In the genomic region with DNA sequence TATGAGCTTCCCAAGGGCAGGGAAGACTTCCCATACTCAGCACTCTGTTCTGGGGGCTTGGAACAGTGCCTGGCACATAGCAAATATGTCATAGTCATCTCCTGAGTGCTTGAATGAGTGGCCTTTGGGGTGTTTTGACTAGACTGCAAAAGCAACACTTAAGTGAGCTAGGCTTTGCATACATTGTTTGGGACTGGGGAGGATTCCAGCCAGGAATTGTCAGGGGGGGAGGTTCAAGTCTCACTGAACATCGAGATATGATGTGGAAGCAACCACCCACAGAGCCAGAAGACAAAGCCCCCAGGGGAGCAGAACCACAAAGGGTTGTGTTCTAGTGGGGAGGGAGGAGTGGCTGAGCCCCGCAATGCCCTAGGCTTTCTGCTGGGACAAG, we compare ENCODE assay signal across 15 cellular contexts.
DNase-seq lines count a peak whose midpoint lies in the region; ATAC-seq, FAIRE-seq and TF ChIP-seq lines count a peak whose summit lies in the region.
"Had no signal": no experiment of that assay in that cellular context is flagged by ENCODE, and none has a peak within 500 bp of the region (broad histone marks: within the 10 kb centered on the region; RNA-seq: fewer than 3 reads in every experiment).

No MANE protein-coding gene starts in this region.

- no peaks in the 10 kb centered on the region for H3K36me3 ChIP-seq in GM12878 (ENCODE audit: control insufficient read depth in 2 of 2, insufficient read depth in 2 of 2, low read length in 1 of 2)
- H3K36me3 ChIP-seq in osteoblast (ENCODE audit: insufficient read depth, low read length) = no peaks in the 10 kb centered on the region

- in situ Hi-C loops in GM12878 (cut with MboI) = no loop called here

- H3K79me2 ChIP-seq in GM12878 (ENCODE audit: control insufficient read depth, insufficient read depth, low read length) (no peaks in the 10 kb centered on the region), osteoblast (ENCODE audit: insufficient read depth, low read length) (no peaks in the 10 kb centered on the region)

- no peak for TF ChIP-seq RAD21 in GM12878 (IDR thresholded peaks at IDR 0.05; ENCODE audit: insufficient read depth, low read depth, low read length)

- no peak for TF ChIP-seq POLR2A in GM12878 (IDR thresholded peaks at IDR 0.05; ENCODE audit: low read depth, low read length)

- RAD21 ChIA-PET in GM12878 (lab: Charles Lee; ENCODE audit: unreplicated experiment) = no interaction called here

- H3K4me3 ChIP-seq in GM12878 (no peak overlapping the region), osteoblast (ENCODE audit: insufficient read depth, low read length) (no peak overlapping the region)

- POLR2A ChIA-PET in GM12878 (lab: Charles Lee) = no interaction called here

- no peak for FAIRE-seq in GM12878 (lab: Jason Lieb, UNC)
- no peak for FAIRE-seq in RCC 7860 (lab: Jason Lieb, UNC)
- FAIRE-seq: D721Med, frontal cortex had no signal

- H3K27me3 ChIP-seq in GM12878 (replicated peaks in 1 of 2; ENCODE audit: control insufficient read depth in 2 of 2, insufficient read depth in 2 of 2, low read length in 1 of 2) (no peaks in the 10 kb centered on the region; a peak in 1 of 4 replicates), osteoblast (ENCODE audit: insufficient read depth, low read length) (peaks cover 15% of the 10 kb centered on the region)

- SMC1A ChIA-PET in GM12878 (lab: Charles Lee; ENCODE audit: uncharacterized antibody, unreplicated experiment) = interaction anchor here (1.2 to 6.6 kb wide), 2 partner anchors 13 to 15 kb away, joined by 4 to 56 read pairs; no protein-coding TSS in a partner anchor

- no peak for TF ChIP-seq EP300 in GM12878 (IDR thresholded peaks at IDR 0.05; ENCODE audit: borderline replicate concordance in 1 of 2, control insufficient read depth in 1 of 2, low read depth in 2 of 2, low read length in 2 of 2)

- DNase-seq in SHP77 (lab: John Stamatoyannopoulos, UW) (peak; percentile 23 to 25), SHP77 treated with DMSO at 0.1 percent for 48 hours (lab: John Stamatoyannopoulos, UW) (no peak), NCI-H2107 (lab: John Stamatoyannopoulos, UW) (peak; percentile 11), GM12878 (ENCODE audit: low read depth, low spot score) (no peak), osteoblast (ENCODE audit: insufficient read length, low spot score, missing footprints) (peak; percentile 52), RCC 7860 (ENCODE audit: low spot score) (no peak), middle frontal gyrus (ENCODE audit: extremely low spot score, low spot score) (no peak)
- DNase-seq: ACHN, activated B cell treated with CpG ODN at 0.5 μM for 24 hours, Karpas-422, SW 1271 had no signal

- intact Hi-C loops in GM12878 (cut with micrococcal nuclease; ENCODE audit: unreplicated experiment) = no loop called here

- peaks cover 20% of the 10 kb centered on the region for H3K4me1 ChIP-seq in GM12878 (ENCODE audit: control insufficient read depth, insufficient read depth, low read length)
- peaks cover 15% of the 10 kb centered on the region for H3K4me1 ChIP-seq in osteoblast (ENCODE audit: insufficient read depth, low read length)

- CTCF ChIA-PET in GM12878 (lab: Yijun Ruan, JAX) = interaction anchor here (1.5 to 10.5 kb wide), 2 partner anchors 15 to 51 kb away, joined by 5 to 70 read pairs; no protein-coding TSS in a partner anchor

- H4K20me1 ChIP-seq in GM12878 (ENCODE audit: control insufficient read depth, insufficient read depth) = no peaks in the 10 kb centered on the region
- H4K20me1 ChIP-seq in osteoblast (ENCODE audit: insufficient read depth, low read length) = no peaks in the 10 kb centered on the region

- H2AFZ ChIP-seq in GM12878 (ENCODE audit: control insufficient read depth, low read depth, low read length) (no peak overlapping the region), osteoblast (ENCODE audit: low read length) (no peak overlapping the region)

- no TSS peak for BruUV-seq in GM12878 (replicated peaks; lab: Mats Ljungman, UMichigan)

- ATAC-seq in GM12878 = no peak
- no peak for ATAC-seq in HG03378 (IDR thresholded peaks at IDR 0.05; ENCODE audit: unreplicated experiment)
- ATAC-seq: stimulated activated memory B cell treated with anti-CD40 and anti-IgM and Interleukin-4, amounts not matched to agents 10 μg/mL and 1 μg/mL and 100 μg/mL, for 72 hours had no signal

- TF ChIP-seq CTCF in GM12878 (IDR thresholded peaks at IDR 0.05 in 2 of 3, conservative IDR thresholded peaks at IDR 0.05 in 1 of 3; ENCODE audit: control insufficient read depth in 2 of 3, extremely low read depth in 1 of 3, insufficient read depth in 1 of 3, low read depth in 3 of 3, low read length in 3 of 3) (no peak), osteoblast (IDR thresholded peaks at IDR 0.05; ENCODE audit: extremely low read depth, low read depth, low read length) (no peak)

- H3K27ac ChIP-seq in GM12878 (ENCODE audit: control insufficient read depth, insufficient read depth) (no peak overlapping the region), osteoblast (ENCODE audit: low read depth, low read length) (no peak overlapping the region)

- WGBS in GM12878 (ENCODE audit: insufficient coverage, insufficient replicate concordance, low lambda C conversion rate, missing lambda C conversion rate) = 50% methylated on average over 2 of the region's 2 CpGs

- no peak overlapping the region for H3K4me2 ChIP-seq in GM12878 (ENCODE audit: control insufficient read depth, insufficient read depth)
- H3K4me2 ChIP-seq in osteoblast (ENCODE audit: insufficient read depth, low read length) = peak overlapping the region; percentile 65

- no peak overlapping the region for H3K9ac ChIP-seq in GM12878 (ENCODE audit: control insufficient read depth, insufficient read depth, low read length)

- no peaks in the 10 kb centered on the region for H3K9me3 ChIP-seq in GM12878 (replicated peaks; ENCODE audit: control insufficient read depth, insufficient read depth, low read length)
- no peaks in the 10 kb centered on the region for H3K9me3 ChIP-seq in osteoblast (ENCODE audit: low read depth, low read length)

TF ChIP-seq in GM12878, 131 proteins besides CTCF, POLR2A, EP300 and RAD21:
- no peak for TF ChIP-seq ZNF274 (IDR thresholded peaks at IDR 0.05; ENCODE audit: insufficient read depth, insufficient read length)
- TF ChIP-seq SP1 (IDR thresholded peaks at IDR 0.05; ENCODE audit: low read depth, low read length) = no peak
- TF ChIP-seq SRF (IDR thresholded peaks at IDR 0.05; ENCODE audit: low read depth in 2 of 2, low read length in 2 of 2) = 0 out of 4 replicates have a peak, but pooled peaks of 1 of the 2 experiments have one; percentile 14
- peak; percentile 76 for TF ChIP-seq BCL11A (IDR thresholded peaks at IDR 0.05; ENCODE audit: low read depth, low read length)
- peak; percentile 79 for TF ChIP-seq JUNB (IDR thresholded peaks at IDR 0.05)
- TF ChIP-seq YY1 (IDR thresholded peaks at IDR 0.05; ENCODE audit: low read depth, low read length) = no peak
- TF ChIP-seq, protein P1, sequence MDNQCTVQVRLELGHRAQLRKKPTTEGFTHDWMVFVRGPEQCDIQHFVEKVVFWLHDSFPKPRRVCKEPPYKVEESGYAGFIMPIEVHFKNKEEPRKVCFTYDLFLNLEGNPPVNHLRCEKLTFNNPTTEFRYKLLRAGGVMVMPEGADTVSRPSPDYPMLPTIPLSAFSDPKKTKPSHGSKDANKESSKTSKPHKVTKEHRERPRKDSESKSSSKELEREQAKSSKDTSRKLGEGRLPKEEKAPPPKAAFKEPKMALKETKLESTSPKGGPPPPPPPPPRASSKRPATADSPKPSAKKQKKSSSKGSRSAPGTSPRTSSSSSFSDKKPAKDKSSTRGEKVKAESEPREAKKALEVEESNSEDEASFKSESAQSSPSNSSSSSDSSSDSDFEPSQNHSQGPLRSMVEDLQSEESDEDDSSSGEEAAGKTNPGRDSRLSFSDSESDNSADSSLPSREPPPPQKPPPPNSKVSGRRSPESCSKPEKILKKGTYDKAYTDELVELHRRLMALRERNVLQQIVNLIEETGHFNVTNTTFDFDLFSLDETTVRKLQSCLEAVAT (IDR thresholded peaks at IDR 0.05) = no peak
- TF ChIP-seq JUND (IDR thresholded peaks at IDR 0.05; ENCODE audit: low read depth, low read length) = no peak
- no peak for TF ChIP-seq ZSCAN29 (IDR thresholded peaks at IDR 0.05)
- no peak for TF ChIP-seq MEF2B (IDR thresholded peaks at IDR 0.05; ENCODE audit: partially characterized antibody, poor library complexity, severe bottlenecking)
- TF ChIP-seq, protein P2, sequence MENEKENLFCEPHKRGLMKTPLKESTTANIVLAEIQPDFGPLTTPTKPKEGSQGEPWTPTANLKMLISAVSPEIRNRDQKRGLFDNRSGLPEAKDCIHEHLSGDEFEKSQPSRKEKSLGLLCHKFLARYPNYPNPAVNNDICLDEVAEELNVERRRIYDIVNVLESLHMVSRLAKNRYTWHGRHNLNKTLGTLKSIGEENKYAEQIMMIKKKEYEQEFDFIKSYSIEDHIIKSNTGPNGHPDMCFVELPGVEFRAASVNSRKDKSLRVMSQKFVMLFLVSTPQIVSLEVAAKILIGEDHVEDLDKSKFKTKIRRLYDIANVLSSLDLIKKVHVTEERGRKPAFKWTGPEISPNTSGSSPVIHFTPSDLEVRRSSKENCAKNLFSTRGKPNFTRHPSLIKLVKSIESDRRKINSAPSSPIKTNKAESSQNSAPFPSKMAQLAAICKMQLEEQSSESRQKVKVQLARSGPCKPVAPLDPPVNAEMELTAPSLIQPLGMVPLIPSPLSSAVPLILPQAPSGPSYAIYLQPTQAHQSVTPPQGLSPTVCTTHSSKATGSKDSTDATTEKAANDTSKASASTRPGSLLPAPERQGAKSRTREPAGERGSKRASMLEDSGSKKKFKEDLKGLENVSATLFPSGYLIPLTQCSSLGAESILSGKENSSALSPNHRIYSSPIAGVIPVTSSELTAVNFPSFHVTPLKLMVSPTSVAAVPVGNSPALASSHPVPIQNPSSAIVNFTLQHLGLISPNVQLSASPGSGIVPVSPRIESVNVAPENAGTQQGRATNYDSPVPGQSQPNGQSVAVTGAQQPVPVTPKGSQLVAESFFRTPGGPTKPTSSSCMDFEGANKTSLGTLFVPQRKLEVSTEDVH (IDR thresholded peaks at IDR 0.05; ENCODE audit: low read depth, partially characterized antibody) = no peak
- TF ChIP-seq IRF4 (IDR thresholded peaks at IDR 0.05; ENCODE audit: low read depth, low read length) = peak; percentile 74; the same call in 1 of the 2 replicates
TF ChIP-seq in GM12878: peak in this region for 4.

Comparison
In these comparisons a context has a peak if more than half of its experiments do, and no peak if none do; other contexts are left out.
1. DNase-seq: peak in SHP77 (2 of 2), NCI-H2107 (single experiment) and osteoblast (single experiment); none in SHP77 treated with DMSO at 0.1 percent for 48 hours (single experiment), GM12878 (single experiment), RCC 7860 (single experiment) and middle frontal gyrus (single experiment).